In the genomic region with DNA sequence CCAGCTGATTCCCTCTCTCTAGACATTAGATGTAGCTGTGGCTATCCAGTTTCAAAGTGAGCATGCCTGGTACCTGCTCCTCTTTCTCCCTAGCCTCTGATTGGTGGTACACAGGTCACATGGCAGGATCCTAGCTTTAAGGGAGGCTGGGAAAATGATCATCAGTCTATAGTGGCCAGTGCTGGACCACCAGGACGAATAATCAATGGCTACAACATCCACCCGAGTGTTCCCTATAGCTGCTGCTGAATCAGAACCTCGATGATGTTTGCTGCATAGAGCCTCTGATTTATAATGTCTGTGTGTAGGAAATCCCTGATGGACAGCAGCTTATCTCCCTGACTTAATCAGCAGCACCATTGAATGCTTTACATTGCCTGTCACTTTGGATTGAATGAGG, we compare ENCODE assay signal across 1 cellular context.
TF ChIP-seq lines count a peak whose summit lies in the region.

No MANE protein-coding gene starts in this region.

TF ChIP-seq in H1, 55 proteins besides CTCF, POLR2A, EP300 and RAD21:
- TF ChIP-seq BRCA1 (IDR thresholded peaks at IDR 0.05; ENCODE audit: low read depth, low read length) (no peak), USF2 (IDR thresholded peaks at IDR 0.05; ENCODE audit: low read length) (peak; percentile 34; the same call in 1 of the 2 replicates), PHF8 (conservative IDR thresholded peaks at IDR 0.05; ENCODE audit: low read depth, low read length) (no peak)
TF ChIP-seq in H1: peak in this region for 1.
